In genomic region chr1:175146535-175147213, GRCh38 we compare ENCODE assay signal across 9 cellular contexts. TPM values are rescaled to one million over a fixed set of nuclear protein-coding genes. Genes with fewer than 3 reads are reported as not detected.
DNase-seq lines count a peak whose midpoint lies in the region; ATAC-seq and TF ChIP-seq lines count a peak whose summit lies in the region.
"Had no signal": no experiment of that assay in that cellular context is flagged by ENCODE, and none has a peak within 500 bp of the region (broad histone marks: within the 10 kb centered on the region; RNA-seq: fewer than 3 reads in every experiment).

No MANE protein-coding gene starts in this region.

- H3K4me3 Mint-ChIP-seq in natural killer cell: no peak overlapping the region

- peaks cover 20 to 22% of the 10 kb centered on the region in 2 donors for H3K27me3 Mint-ChIP-seq in natural killer cell (ENCODE audit: low read depth in 2 of 2)

- TF ChIP-seq POLR2A in esophagus muscularis mucosa (IDR thresholded peaks at IDR 0.05; ENCODE audit: low read depth): no peak

- peaks cover 0 to 8% of the 10 kb centered on the region in 2 donors for H3K4me1 Mint-ChIP-seq in natural killer cell

- H2AFZ ChIP-seq in OCI-LY3 (ENCODE audit: low read depth, low read length): peak overlapping the region; percentile 61; the same call in 1 of the 2 replicates

- peak; percentile 86 for TF ChIP-seq CTCF in HL-60 (IDR thresholded peaks at IDR 0.05; ENCODE audit: insufficient read depth, low read length)
- TF ChIP-seq CTCF in OCI-LY3 (IDR thresholded peaks at IDR 0.05; ENCODE audit: low read depth, low read length): peak; percentile 93
- peak; percentile 66 to 77 (median 69) for TF ChIP-seq CTCF in esophagus muscularis mucosa (IDR thresholded peaks at IDR 0.05)
- TF ChIP-seq CTCF in natural killer cell (IDR thresholded peaks at IDR 0.05): peak; percentile 89

- 40% methylated on average over 21 of the region's 21 CpGs for WGBS in esophagus muscularis mucosa

- H3K27me3 ChIP-seq in HL-60 (ENCODE audit: insufficient read depth, poor library complexity, severe bottlenecking) (no peaks in the 10 kb centered on the region), OCI-LY3 (ENCODE audit: low read depth, low read length) (peaks cover 49% of the 10 kb centered on the region), esophagus muscularis mucosa (no peaks in the 10 kb centered on the region)
- H3K27me3 ChIP-seq: BLaER1 had no signal

- H3K9me3 Mint-ChIP-seq in natural killer cell: no peaks in the 10 kb centered on the region

- H3K4me3 ChIP-seq in HL-60 (replicated peaks; ENCODE audit: insufficient read depth, low read length) (no peak overlapping the region), OCI-LY3 (ENCODE audit: low read length) (peak overlapping the region; percentile 38; the same call in 1 of the 2 replicates), esophagus muscularis mucosa (no peak overlapping the region)
- H3K4me3 ChIP-seq: BLaER1 had no signal

- no peaks in the 10 kb centered on the region for H3K79me2 ChIP-seq in OCI-LY3 (ENCODE audit: low read length)

- H3K27ac Mint-ChIP-seq in natural killer cell: no peak overlapping the region

- no peak overlapping the region for H3K9ac ChIP-seq in OCI-LY3 (ENCODE audit: low read length)
- H3K9ac ChIP-seq: BLaER1 had no signal

- H3K4me1 ChIP-seq in OCI-LY3 (ENCODE audit: low read length) (peaks cover 14% of the 10 kb centered on the region), esophagus muscularis mucosa (peaks cover 5 to 32% (median 27%) of the 10 kb centered on the region in 4 donors)

- no peaks in the 10 kb centered on the region for H3K36me3 Mint-ChIP-seq in natural killer cell

- no peak overlapping the region for H3K27ac ChIP-seq in HL-60 (replicated peaks)
- no peak overlapping the region for H3K27ac ChIP-seq in OCI-LY3 (ENCODE audit: low read length)
- H3K27ac ChIP-seq in esophagus muscularis mucosa (replicated peaks in 1 of 4): no peak overlapping the region
- H3K27ac ChIP-seq: BLaER1 had no signal

- H3K36me3 ChIP-seq in OCI-LY3 (replicated peaks; ENCODE audit: low read depth, low read length) (no peaks in the 10 kb centered on the region), esophagus muscularis mucosa (no peaks in the 10 kb centered on the region)
- H3K36me3 ChIP-seq: BLaER1 had no signal

- H3K4me2 ChIP-seq in OCI-LY3 (ENCODE audit: low read length): peak overlapping the region; percentile 67
- H3K4me2 ChIP-seq: BLaER1 had no signal

- ATAC-seq in natural killer cell: peak; percentile 77 to 96 (median 87)

- no peak for TF ChIP-seq EP300 in esophagus muscularis mucosa (IDR thresholded peaks at IDR 0.05)

- H3K9me3 ChIP-seq in OCI-LY3 (ENCODE audit: insufficient read depth, low read length) (no peaks in the 10 kb centered on the region), esophagus muscularis mucosa (no peaks in the 10 kb centered on the region)
- H3K9me3 ChIP-seq: BLaER1 had no signal

- intact Hi-C loops in esophagus muscularis mucosa (cut with DNase I) (loop anchor here (2.0 kb wide), 1 partner anchor 116 kb away; no protein-coding TSS in a partner anchor), natural killer cell (cut with micrococcal nuclease) (no loop called here)

- DNase-seq in NCI-H187 (lab: John Stamatoyannopoulos, UW) (peak; percentile 43 to 44), NCI-H187 treated with DMSO at 0.1 percent for 48 hours (lab: John Stamatoyannopoulos, UW) (no peak), HL-60 (ENCODE audit: low read depth in 1 of 2, low spot score in 1 of 2) (peak in 1 of 2 experiments; percentile 57), activated T-cell treated with anti-CD3 and anti-CD28 coated beads for 1 hour (ENCODE audit: low read depth) (peak; percentile 57), esophagus muscularis mucosa (ENCODE audit: extremely low spot score) (no peak), natural killer cell (peak; percentile 55)
- DNase-seq in stimulated activated naive CD4-positive, alpha-beta T cell treated with Interleukin-2 at 50 U/mL for 16 hours (lab: John Stamatoyannopoulos, UW): peak; percentile 63

- no peaks in the 10 kb centered on the region for H4K20me1 ChIP-seq in OCI-LY3 (ENCODE audit: insufficient read depth, low read length)
- H4K20me1 ChIP-seq: BLaER1 had no signal

RNA-seq across cellular contexts. Expression of gene KIAA0040, which starts 45.9 kb away (rescaled TPM):
- total RNA-seq in esophagus muscularis mucosa: 100 to 1,000 TPM in 1 of 4 donors, 10 to 100 TPM in 3; 37.0 to 109 (median 45.1) TPM
- total RNA-seq in natural killer cell: 10 to 100 TPM; 18.0 to 21.2 (median 19.4) TPM

Comparison
In these comparisons a context has a peak if more than half of its experiments do, and no peak if none do; other contexts are left out.
1. DNase-seq: peak in NCI-H187 (2 of 2), activated T-cell treated with anti-CD3 and anti-CD28 coated beads for 1 hour (single experiment), natural killer cell (single experiment) and stimulated activated naive CD4-positive, alpha-beta T cell treated with Interleukin-2 at 50 U/mL for 16 hours (single experiment); none in NCI-H187 treated with DMSO at 0.1 percent for 48 hours (single experiment) and esophagus muscularis mucosa (single experiment).
2. Peak in every context shown above with its lines, with median percentiles within 50 percentile points of each other: CTCF ChIP-seq.